ENCODE assay signal across 1 cellular context in genomic region chrX:153582896-153583295, GRCh38.
TF ChIP-seq lines count a peak whose summit lies in the region.

No MANE protein-coding gene starts in this region.

TF ChIP-seq in GM12878, 131 proteins besides CTCF, POLR2A, EP300 and RAD21 (continued from another document):
- TF ChIP-seq TCF12 (IDR thresholded peaks at IDR 0.05; ENCODE audit: low read depth, low read length) (0 out of 2 replicates have a peak, but pooled peaks have one; percentile 27), IKZF2 (IDR thresholded peaks at IDR 0.05) (0 out of 4 replicates have a peak, but pooled peaks of 1 of the 2 experiments have one; percentile 15), POU2F2 (IDR thresholded peaks at IDR 0.05; ENCODE audit: borderline replicate concordance, low read depth, low read length) (0 out of 3 replicates have a peak, but pooled peaks have one; percentile 42), RB1 (IDR thresholded peaks at IDR 0.05; ENCODE audit: borderline replicate concordance) (no peak), ATF7 (IDR thresholded peaks at IDR 0.05; ENCODE audit: low read depth) (0 out of 2 replicates have a peak, but pooled peaks have one; percentile 18)
